ENCODE assay signal across 11 cellular contexts in genomic region chr7:102618122-102618521, GRCh38. TPM values are rescaled to one million over a fixed set of nuclear protein-coding genes. Genes with fewer than 3 reads are reported as not detected.
DNase-seq lines count a peak whose midpoint lies in the region; TF ChIP-seq lines count a peak whose summit lies in the region.
"Not testable (repeated sequence)": the region's sequence is repeated elsewhere in the genome, so short reads cannot be mapped to it uniquely, and the experiment has no call there.
"Had no signal": no experiment of that assay in that cellular context is flagged by ENCODE, and none has a peak within 500 bp of the region (broad histone marks: within the 10 kb centered on the region; RNA-seq: fewer than 3 reads in every experiment).

No MANE protein-coding gene starts in this region.

- TF ChIP-seq CTCF in colonic mucosa (IDR thresholded peaks at IDR 0.05); esophagus muscularis mucosa (IDR thresholded peaks at IDR 0.05); left ventricle myocardium inferior (IDR thresholded peaks at IDR 0.05; ENCODE audit: borderline replicate concordance); sigmoid colon (IDR thresholded peaks at IDR 0.05): not testable (repeated sequence)

- TF ChIP-seq EP300 in esophagus muscularis mucosa (IDR thresholded peaks at IDR 0.05); sigmoid colon (IDR thresholded peaks at IDR 0.05): not testable (repeated sequence)

- not testable (repeated sequence) for H3K27ac ChIP-seq in colonic mucosa; esophagus muscularis mucosa (replicated peaks in 1 of 4); left ventricle myocardium inferior (replicated peaks); sigmoid colon

- not testable (repeated sequence) for TF ChIP-seq POLR2A in esophagus muscularis mucosa (IDR thresholded peaks at IDR 0.05; ENCODE audit: low read depth); sigmoid colon (IDR thresholded peaks at IDR 0.05)

- not testable (repeated sequence) for H3K4me3 ChIP-seq in colonic mucosa, esophagus muscularis mucosa, left ventricle myocardium inferior, sigmoid colon

- H3K4me1 ChIP-seq in colonic mucosa, esophagus muscularis mucosa, left ventricle myocardium inferior, sigmoid colon: not testable (repeated sequence)

- peak; percentile 0 for DNase-seq in Ammon's horn (ENCODE audit: low spot score)
- DNase-seq in HK-2 (ENCODE audit: unreplicated experiment) = peak; percentile 0
- peak; percentile 4 for DNase-seq in SK-N-DZ (ENCODE audit: low spot score)
- peak; percentile 16 for DNase-seq in colonic mucosa
- DNase-seq in esophagus muscularis mucosa (ENCODE audit: extremely low spot score) = peak; percentile 75
- DNase-seq in left ventricle myocardium inferior = peak; percentile 11
- peak; percentile 32 for DNase-seq in sigmoid colon

- not testable (repeated sequence) for H3K36me3 ChIP-seq in colonic mucosa, esophagus muscularis mucosa, left ventricle myocardium inferior, sigmoid colon

- not testable (repeated sequence) for H3K9ac ChIP-seq in colonic mucosa (ENCODE audit: low read depth in 2 of 2, low read length in 2 of 2)

- not testable (repeated sequence) for H3K27me3 ChIP-seq in colonic mucosa; esophagus muscularis mucosa; left ventricle myocardium inferior (ENCODE audit: low read depth); sigmoid colon

- WGBS in esophagus muscularis mucosa = no CpG with 5 or more reads among the region's 8 CpGs
- 84 to 91% methylated on average over 3 to 5 of the region's 8 CpGs for WGBS in sigmoid colon, 2 donors

- not testable (repeated sequence) for H3K9me3 ChIP-seq in colonic mucosa; esophagus muscularis mucosa; left ventricle myocardium inferior (replicated peaks); sigmoid colon

- intact Hi-C loops in colonic mucosa (cut with DNase I); esophagus muscularis mucosa (cut with DNase I); left ventricle myocardium inferior (cut with micrococcal nuclease); sigmoid colon (cut with DNase I): not testable (repeated sequence)

RNA-seq across cellular contexts. Expression of gene RASA4, which starts 1.6 kb away (rescaled TPM):
- 18.0 and 28.5 TPM in 2 replicates for polyA plus RNA-seq in SK-N-DZ (2014; cell fraction: cytosol; rRNA removed)
- polyA plus RNA-seq in SK-N-DZ (2014; cell fraction: nucleus; rRNA removed) = 36.6 and 40.2 TPM in 2 replicates
- total RNA-seq in colonic mucosa = 10 to 100 TPM; 16.7 to 31.3 TPM
- total RNA-seq in esophagus muscularis mucosa = 10 to 100 TPM; 32.0 to 73.9 (median 39.7) TPM
- total RNA-seq in left ventricle myocardium inferior = 14.7 TPM
- total RNA-seq in sigmoid colon = 100 to 1,000 TPM in 1 of 4 donors, 10 to 100 TPM in 3; 12.0 to 113 (median 41.7) TPM
- polyA plus RNA-seq in sigmoid colon = 10 to 100 TPM in 1 of 3 donors, 1 to 10 TPM in 2; 5.4 to 35.3 (median 7.4) TPM

RNA-seq across cellular contexts. Expression of gene UPK3BL1, which starts 24.5 kb away (rescaled TPM):
- polyA plus RNA-seq in SK-N-DZ (2014; cell fraction: cytosol; rRNA removed) = 32.5 and 40.3 TPM in 2 replicates
- polyA plus RNA-seq in SK-N-DZ (2014; cell fraction: nucleus; rRNA removed) = 91.9 and 120 TPM in 2 replicates
- total RNA-seq in colonic mucosa (10 to 100 TPM in 1 of 2 donors, 1 to 10 TPM in 1; 9.1 to 21.9 TPM), esophagus muscularis mucosa (10 to 100 TPM; 15.9 to 36.4 (median 18.6) TPM), left ventricle myocardium inferior (14.5 TPM), sigmoid colon (10 to 100 TPM; 18.1 to 43.5 (median 22.5) TPM)
- polyA plus RNA-seq in sigmoid colon = 10 to 100 TPM in 2 of 3 donors, 1 to 10 TPM in 1; 8.8 to 32.1 (median 10.2) TPM

RNA-seq across cellular contexts. Expression of gene SPDYE2B, which starts 32.0 kb away (rescaled TPM):
- polyA plus RNA-seq in SK-N-DZ (2014; cell fraction: cytosol; rRNA removed) = not detected in 2 replicates
- 0.24 TPM in 1 of 2 replicates, not detected in the other for polyA plus RNA-seq in SK-N-DZ (2014; cell fraction: nucleus; rRNA removed)
- not detected for total RNA-seq in colonic mucosa
- total RNA-seq in esophagus muscularis mucosa = not detected
- not detected for total RNA-seq in left ventricle myocardium inferior
- not detected for total RNA-seq in sigmoid colon
- polyA plus RNA-seq in sigmoid colon = not detected
- total RNA-seq: A673; Caco-2; CD8-positive, alpha-beta memory T cell; GM23248 had no signal
- polyA plus RNA-seq: GM23248 had no signal

RNA-seq across cellular contexts. Expression of gene POLR2J3, which starts 45.7 kb away (rescaled TPM):
- polyA plus RNA-seq in SK-N-DZ (2014; cell fraction: cytosol; rRNA removed) = 2.8 and 14.4 TPM in 2 replicates
- polyA plus RNA-seq in SK-N-DZ (2014; cell fraction: nucleus; rRNA removed) = 11.7 and 26.7 TPM in 2 replicates
- total RNA-seq in colonic mucosa = 10 to 100 TPM; 19.2 to 32.9 TPM
- 10 to 100 TPM in 2 of 4 donors, 1 to 10 TPM in 2; 6.3 to 15.6 (median 11.0) TPM for total RNA-seq in esophagus muscularis mucosa
- total RNA-seq in left ventricle myocardium inferior = 8.6 TPM
- 10 to 100 TPM; 10.7 to 19.1 (median 15.1) TPM for total RNA-seq in sigmoid colon
- polyA plus RNA-seq in sigmoid colon = 100 to 1,000 TPM in 1 of 3 donors, 10 to 100 TPM in 2; 13.9 to 103 (median 33.6) TPM

RNA-seq across cellular contexts. Expression of gene POLR2J2, which starts 53.3 kb away (rescaled TPM):
- polyA plus RNA-seq in SK-N-DZ (2014; cell fraction: cytosol; rRNA removed) = 3.6 TPM in 1 of 2 replicates, not detected in the other
- 0.82 and 5.6 TPM in 2 replicates for polyA plus RNA-seq in SK-N-DZ (2014; cell fraction: nucleus; rRNA removed)
- total RNA-seq in colonic mucosa (10 to 100 TPM in 1 of 2 donors, 1 to 10 TPM in 1; 5.9 to 12.8 TPM), esophagus muscularis mucosa (1 to 10 TPM in 3 of 4 donors, under 1 TPM in 1; 0.45 to 3.7 (median 1.9) TPM), left ventricle myocardium inferior (2.7 TPM), sigmoid colon (1 to 10 TPM in 3 of 4 donors, not detected in 1; 1.5 to 6.2 (median 3.0) TPM)
- 1 to 10 TPM in 2 of 3 donors, not detected in 1; 1.2 to 5.7 TPM for polyA plus RNA-seq in sigmoid colon

Comparison
In these comparisons a context has a peak if more than half of its experiments do, and no peak if none do; other contexts are left out.
1. DNase-seq: peak in every context shown above with its lines; median percentile 75 in esophagus muscularis mucosa; 32 in sigmoid colon; 16 in colonic mucosa; 11 in left ventricle myocardium inferior; 4 in SK-N-DZ; 0 in Ammon's horn; 0 in HK-2.